Comparison of ENCODE assay signal across 1 cellular context in the genomic region with DNA sequence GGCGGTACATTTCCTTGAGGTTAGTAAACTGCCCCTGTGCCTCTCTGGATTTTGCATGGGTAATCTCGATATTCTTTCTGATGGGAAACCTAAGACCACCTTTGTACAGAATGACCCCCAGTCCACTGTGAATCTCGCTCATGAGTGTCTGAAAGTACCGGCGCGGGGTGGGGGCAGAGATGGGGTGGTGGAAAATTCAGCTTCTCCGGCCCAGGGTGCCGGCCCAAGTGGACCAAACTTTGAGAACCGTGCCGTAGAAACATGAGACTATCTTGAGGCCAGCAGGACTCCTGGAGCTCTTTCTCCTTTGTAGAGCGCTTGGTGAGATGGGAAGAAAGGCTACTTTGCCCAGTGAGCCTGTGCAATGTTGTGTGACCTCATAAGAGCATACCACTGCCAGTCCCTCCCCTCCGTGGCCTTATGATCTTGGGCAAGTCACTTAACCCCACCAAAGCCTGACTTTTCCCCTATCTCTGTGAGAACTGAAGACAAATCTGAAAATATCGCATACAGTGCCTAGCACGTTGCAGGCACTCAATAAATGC.
TF ChIP-seq lines count a peak whose summit lies in the region.

No MANE protein-coding gene starts in this region.

TF ChIP-seq in HCT116, 20 proteins besides CTCF, POLR2A, EP300 and RAD21 (continued from another document):
- TF ChIP-seq, protein P1, sequence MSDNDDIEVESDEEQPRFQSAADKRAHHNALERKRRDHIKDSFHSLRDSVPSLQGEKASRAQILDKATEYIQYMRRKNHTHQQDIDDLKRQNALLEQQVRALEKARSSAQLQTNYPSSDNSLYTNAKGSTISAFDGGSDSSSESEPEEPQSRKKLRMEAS (IDR thresholded peaks at IDR 0.05), result no peak
- TF ChIP-seq EZH2phosphoT487 (IDR thresholded peaks at IDR 0.05; ENCODE audit: borderline replicate concordance) (no peak), ELF1 (IDR thresholded peaks at IDR 0.05; ENCODE audit: borderline replicate concordance, low read depth) (no peak), SIN3A (IDR thresholded peaks at IDR 0.05; ENCODE audit: low read depth) (no peak), EGR1 (IDR thresholded peaks at IDR 0.05; ENCODE audit: low read depth) (no peak), YY1 (IDR thresholded peaks at IDR 0.05; ENCODE audit: extremely low read depth, insufficient replicate concordance, low read depth, low read length) (no peak), FOSL1 (IDR thresholded peaks at IDR 0.05; ENCODE audit: low read depth) (no peak), JUND (IDR thresholded peaks at IDR 0.05) (no peak), EZH2 (IDR thresholded peaks at IDR 0.05) (no peak), CBX3 (IDR thresholded peaks at IDR 0.05; ENCODE audit: low read depth) (no peak), SP1 (IDR thresholded peaks at IDR 0.05; ENCODE audit: low read depth) (no peak), SRF (IDR thresholded peaks at IDR 0.05; ENCODE audit: low read depth) (no peak)
- TF ChIP-seq, protein P2, sequence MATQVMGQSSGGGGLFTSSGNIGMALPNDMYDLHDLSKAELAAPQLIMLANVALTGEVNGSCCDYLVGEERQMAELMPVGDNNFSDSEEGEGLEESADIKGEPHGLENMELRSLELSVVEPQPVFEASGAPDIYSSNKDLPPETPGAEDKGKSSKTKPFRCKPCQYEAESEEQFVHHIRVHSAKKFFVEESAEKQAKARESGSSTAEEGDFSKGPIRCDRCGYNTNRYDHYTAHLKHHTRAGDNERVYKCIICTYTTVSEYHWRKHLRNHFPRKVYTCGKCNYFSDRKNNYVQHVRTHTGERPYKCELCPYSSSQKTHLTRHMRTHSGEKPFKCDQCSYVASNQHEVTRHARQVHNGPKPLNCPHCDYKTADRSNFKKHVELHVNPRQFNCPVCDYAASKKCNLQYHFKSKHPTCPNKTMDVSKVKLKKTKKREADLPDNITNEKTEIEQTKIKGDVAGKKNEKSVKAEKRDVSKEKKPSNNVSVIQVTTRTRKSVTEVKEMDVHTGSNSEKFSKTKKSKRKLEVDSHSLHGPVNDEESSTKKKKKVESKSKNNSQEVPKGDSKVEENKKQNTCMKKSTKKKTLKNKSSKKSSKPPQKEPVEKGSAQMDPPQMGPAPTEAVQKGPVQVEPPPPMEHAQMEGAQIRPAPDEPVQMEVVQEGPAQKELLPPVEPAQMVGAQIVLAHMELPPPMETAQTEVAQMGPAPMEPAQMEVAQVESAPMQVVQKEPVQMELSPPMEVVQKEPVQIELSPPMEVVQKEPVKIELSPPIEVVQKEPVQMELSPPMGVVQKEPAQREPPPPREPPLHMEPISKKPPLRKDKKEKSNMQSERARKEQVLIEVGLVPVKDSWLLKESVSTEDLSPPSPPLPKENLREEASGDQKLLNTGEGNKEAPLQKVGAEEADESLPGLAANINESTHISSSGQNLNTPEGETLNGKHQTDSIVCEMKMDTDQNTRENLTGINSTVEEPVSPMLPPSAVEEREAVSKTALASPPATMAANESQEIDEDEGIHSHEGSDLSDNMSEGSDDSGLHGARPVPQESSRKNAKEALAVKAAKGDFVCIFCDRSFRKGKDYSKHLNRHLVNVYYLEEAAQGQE (IDR thresholded peaks at IDR 0.05; ENCODE audit: low read depth), result no peak
